8 cellular contexts compared by ENCODE assay signal in genomic region chr1:267815-268214, GRCh38.
DNase-seq lines count a peak whose midpoint lies in the region; ATAC-seq and TF ChIP-seq lines count a peak whose summit lies in the region.
"Not testable (repeated sequence)": the region's sequence is repeated elsewhere in the genome, so short reads cannot be mapped to it uniquely, and the experiment has no call there.

No MANE protein-coding gene starts in this region.

- H2BK15ac ChIP-seq in mesendoderm (replicated peaks; ENCODE audit: low read depth), result not testable (repeated sequence)

- H3K4me2 ChIP-seq in OCI-LY3 (ENCODE audit: low read length); mesendoderm (ENCODE audit: low read length): not testable (repeated sequence)

- H3K23ac ChIP-seq in mesendoderm (ENCODE audit: low read length), result not testable (repeated sequence)

- not testable (repeated sequence) for H3K36me3 Mint-ChIP-seq in activated CD4-positive, alpha-beta memory T cell treated with anti-CD3 and anti-CD28 coated beads, Interleukin-2, amount 10 ng/mL, durations not matched to agents 7 days and 5 days (ENCODE audit: low read depth)

- H2BK5ac ChIP-seq in mesendoderm (ENCODE audit: low read length), result not testable (repeated sequence)

- not testable (repeated sequence) for H3K79me1 ChIP-seq in mesendoderm (ENCODE audit: low read length)

- not testable (repeated sequence) for H3K4me3 ChIP-seq in GM06990 (replicated peaks; ENCODE audit: low read depth, low read length); OCI-LY3 (ENCODE audit: low read length); mesendoderm (ENCODE audit: low read length); tibial artery

- H3K4me1 ChIP-seq in OCI-LY3 (ENCODE audit: low read length); foreskin keratinocyte; mesendoderm (ENCODE audit: control insufficient read depth, low read depth, low read length); tibial artery: not testable (repeated sequence)

- not testable (repeated sequence) for H3K4me3 Mint-ChIP-seq in activated CD4-positive, alpha-beta memory T cell treated with anti-CD3 and anti-CD28 coated beads, Interleukin-2, amount 10 ng/mL, durations not matched to agents 7 days and 5 days

- not testable (repeated sequence) for H3K27me3 Mint-ChIP-seq in activated CD4-positive, alpha-beta memory T cell treated with anti-CD3 and anti-CD28 coated beads, Interleukin-2, amount 10 ng/mL, durations not matched to agents 7 days and 5 days

- H3K27ac Mint-ChIP-seq in activated CD4-positive, alpha-beta memory T cell treated with anti-CD3 and anti-CD28 coated beads, Interleukin-2, amount 10 ng/mL, durations not matched to agents 7 days and 5 days, result not testable (repeated sequence)

- H3K4me1 Mint-ChIP-seq in activated CD4-positive, alpha-beta memory T cell treated with anti-CD3 and anti-CD28 coated beads, Interleukin-2, amount 10 ng/mL, durations not matched to agents 7 days and 5 days, result not testable (repeated sequence)

- H3K18ac ChIP-seq in mesendoderm (ENCODE audit: low read length), result not testable (repeated sequence)

- ATAC-seq in foreskin keratinocyte, result not testable (repeated sequence)

- not testable (repeated sequence) for DNase-seq in GM06990 (ENCODE audit: extremely low read depth, insufficient read length)
- DNase-seq in activated CD4-positive, alpha-beta memory T cell treated with anti-CD3 and anti-CD28 coated beads, Interleukin-2, amount 10 ng/mL, durations not matched to agents 7 days and 5 days, result peak; percentile 80
- DNase-seq in astrocyte of the hippocampus (ENCODE audit: low read depth, low spot score), result peak; percentile 81
- DNase-seq in foreskin keratinocyte, result peak; percentile 2 to 6
- DNase-seq in mesendoderm, result peak; percentile 52
- DNase-seq in stimulated activated CD4-positive, alpha-beta T cell treated with anti-CD3 and anti-CD28 coated beads, Interleukin-12 subunit alpha, Interleukin-12 subunit beta, amount 100 ng/mL, for 48 hours (ENCODE audit: low read depth in 2 of 3, low spot score in 1 of 3), result peak; percentile 45 to 64 (median 64)
- peak; percentile 54 to 69 for DNase-seq in tibial artery

- TF ChIP-seq CTCF in GM06990 (IDR thresholded peaks at IDR 0.05; ENCODE audit: insufficient read depth, low read length, poor library complexity, severe bottlenecking) (peak; percentile 36), OCI-LY3 (IDR thresholded peaks at IDR 0.05; ENCODE audit: low read depth, low read length) (peak; percentile 32; the same call in 1 of the 2 replicates), foreskin keratinocyte (conservative IDR thresholded peaks at IDR 0.05) (peak; percentile 70), tibial artery (IDR thresholded peaks at IDR 0.05) (peak; percentile 45 to 57)

- H3K4ac ChIP-seq in mesendoderm (ENCODE audit: low read depth, low read length), result not testable (repeated sequence)

- H2AK5ac ChIP-seq in mesendoderm (ENCODE audit: low read length), result not testable (repeated sequence)

- H2BK120ac ChIP-seq in mesendoderm (ENCODE audit: low read depth, low read length), result not testable (repeated sequence)

- not testable (repeated sequence) for H3K9me3 Mint-ChIP-seq in activated CD4-positive, alpha-beta memory T cell treated with anti-CD3 and anti-CD28 coated beads, Interleukin-2, amount 10 ng/mL, durations not matched to agents 7 days and 5 days

- H3K9me3 ChIP-seq in OCI-LY3 (ENCODE audit: insufficient read depth, low read length); tibial artery: not testable (repeated sequence)

- not testable (repeated sequence) for H3K56ac ChIP-seq in mesendoderm (ENCODE audit: low read length)

- no CpG with 5 or more reads among the region's 5 CpGs for WGBS in mesendoderm (ENCODE audit: extremely low coverage, insufficient coverage, low lambda C conversion rate)

- intact Hi-C loops in tibial artery (cut with DNase I; ENCODE audit: low total_unique reads), result not testable (repeated sequence)

- not testable (repeated sequence) for H3K27ac ChIP-seq in OCI-LY3 (ENCODE audit: low read length); foreskin keratinocyte; mesendoderm (ENCODE audit: low read depth, low read length); tibial artery

- not testable (repeated sequence) for H3K36me3 ChIP-seq in GM06990 (ENCODE audit: control insufficient read depth, insufficient read depth, low read length); OCI-LY3 (replicated peaks; ENCODE audit: low read depth, low read length); mesendoderm (ENCODE audit: control insufficient read depth, insufficient read depth, low read length); tibial artery

- CTCF ChIA-PET in activated CD4-positive, alpha-beta memory T cell treated with anti-CD3 and anti-CD28 coated beads, Interleukin-2, amount 10 ng/mL, durations not matched to agents 7 days and 5 days (lab: Charles Lee), result not testable (repeated sequence)

- H2AFZ ChIP-seq in OCI-LY3 (ENCODE audit: low read depth, low read length), result not testable (repeated sequence)

- H4K5ac ChIP-seq in mesendoderm (ENCODE audit: low read length), result not testable (repeated sequence)

- not testable (repeated sequence) for H4K20me1 ChIP-seq in OCI-LY3 (ENCODE audit: insufficient read depth, low read length)

- H4K8ac ChIP-seq in mesendoderm (ENCODE audit: low read depth, low read length), result not testable (repeated sequence)

- H3K9ac ChIP-seq in OCI-LY3 (ENCODE audit: low read length); mesendoderm (ENCODE audit: low read length): not testable (repeated sequence)

- H3K79me2 ChIP-seq in OCI-LY3 (ENCODE audit: low read length); mesendoderm (ENCODE audit: control insufficient read depth, insufficient read depth, low read length): not testable (repeated sequence)

- POLR2A ChIA-PET in activated CD4-positive, alpha-beta memory T cell treated with anti-CD3 and anti-CD28 coated beads, Interleukin-2, amount 10 ng/mL, durations not matched to agents 7 days and 5 days (lab: Charles Lee), result not testable (repeated sequence)

- H3K27me3 ChIP-seq in GM06990 (replicated peaks; ENCODE audit: control insufficient read depth, insufficient read depth, low read length); OCI-LY3 (ENCODE audit: low read depth, low read length); foreskin keratinocyte; mesendoderm (ENCODE audit: insufficient read depth, low read length, poor library complexity); tibial artery: not testable (repeated sequence)
